8 cellular contexts compared by ENCODE assay signal in the genomic region with DNA sequence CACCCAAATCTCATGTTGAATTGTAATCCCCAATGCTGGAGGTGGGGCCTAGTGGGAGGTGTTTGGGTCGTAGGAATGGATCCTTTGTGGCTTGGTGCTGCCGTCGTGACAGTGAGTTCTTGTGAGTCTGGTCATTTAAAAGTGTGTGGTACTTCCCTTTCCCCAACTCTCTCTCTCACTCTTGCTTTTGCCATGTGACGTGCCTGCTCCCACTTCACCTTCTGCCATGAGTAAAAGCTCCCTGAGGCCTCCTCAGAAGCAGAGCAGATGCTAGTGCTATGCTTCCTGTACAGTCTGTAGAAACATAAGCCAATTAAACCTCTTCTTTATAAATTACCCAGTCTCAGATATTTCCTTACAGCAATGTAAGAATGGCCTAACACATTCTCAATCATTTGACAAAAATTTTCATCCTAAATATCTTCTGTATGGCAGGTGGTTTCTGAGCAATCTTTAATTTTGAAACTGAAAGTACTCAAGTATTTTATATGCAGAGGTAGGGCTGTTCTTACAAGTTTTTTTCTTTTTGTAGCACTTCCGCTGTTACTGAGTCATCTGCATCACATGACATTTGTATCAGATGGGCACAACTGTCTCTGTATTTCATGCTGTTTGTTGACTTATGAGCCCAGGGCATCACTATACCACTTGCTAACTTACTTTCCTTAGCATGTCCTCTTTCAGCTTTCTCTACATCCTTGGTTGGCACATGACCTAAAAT. TPM values are rescaled to one million over a fixed set of nuclear protein-coding genes. Genes with fewer than 3 reads are reported as not detected.
A peak's percentile ranks its signal among the peaks of the same experiment; 100 is the strongest.
DNase-seq lines count a peak whose midpoint lies in the region; ATAC-seq and TF ChIP-seq lines count a peak whose summit lies in the region.

No MANE protein-coding gene starts in this region.

- DNase-seq in SW 1271 (lab: John Stamatoyannopoulos, UW) (peak; percentile 6 to 69), chondrocyte (ENCODE audit: low spot score) (no peak), non-pigmented ciliary epithelial cell (ENCODE audit: low read depth) (peak; percentile 20), NCI-H748 (lab: John Stamatoyannopoulos, UW; ENCODE audit: unreplicated experiment) (no peak), SK-N-DZ (ENCODE audit: low spot score) (no peak)

- H3K9me3 Mint-ChIP-seq in chondrocyte (ENCODE audit: low read depth), result peaks cover 6% of the 10 kb centered on the region

- peak; percentile 90 for ATAC-seq in GM18498 (IDR thresholded peaks at IDR 0.05; ENCODE audit: unreplicated experiment)
- peak; percentile 79 for ATAC-seq in HG02852 (IDR thresholded peaks at IDR 0.05; ENCODE audit: unreplicated experiment)
- ATAC-seq in HG03039 (IDR thresholded peaks at IDR 0.05; ENCODE audit: unreplicated experiment), result no peak

- H3K36me3 Mint-ChIP-seq in chondrocyte (ENCODE audit: low read depth), result no peaks in the 10 kb centered on the region

- H3K27ac Mint-ChIP-seq in chondrocyte (ENCODE audit: unreplicated experiment), result peak overlapping the region; percentile 77

- H3K4me3 Mint-ChIP-seq in chondrocyte (ENCODE audit: unreplicated experiment), result no peak overlapping the region

- TF ChIP-seq CTCF in chondrocyte (IDR thresholded peaks at IDR 0.05), result no peak

- H3K27me3 Mint-ChIP-seq in chondrocyte (ENCODE audit: low read depth), result no peaks in the 10 kb centered on the region

- peaks cover 10% of the 10 kb centered on the region for H3K4me1 Mint-ChIP-seq in chondrocyte (ENCODE audit: low read depth)

RNA-seq across cellular contexts. Expression of a gene that starts 8.8 kb away (rescaled TPM):
- 15.8 to 18.9 TPM (median 17.4 TPM) in 3 replicates for total RNA-seq in chondrocyte
- 78.2 and 110 TPM in 2 replicates for polyA plus RNA-seq in SK-N-DZ (2014; cell fraction: cytosol; rRNA removed)
- 37.2 and 55.6 TPM in 2 replicates for polyA plus RNA-seq in SK-N-DZ (2014; cell fraction: nucleus; rRNA removed)

Comparison
In these comparisons a context has a peak if more than half of its experiments do, and no peak if none do; other contexts are left out.
1. DNase-seq: peak in SW 1271 (2 of 2) and non-pigmented ciliary epithelial cell (single experiment); none in chondrocyte (single experiment), NCI-H748 (single experiment) and SK-N-DZ (single experiment).